8 cellular contexts compared by ENCODE assay signal in genomic region chr1:58768971-58769808, GRCh38. TPM values are rescaled to one million over a fixed set of nuclear protein-coding genes. Genes with fewer than 3 reads are reported as not detected.
A peak's percentile ranks its signal among the peaks of the same experiment; 100 is the strongest.
DNase-seq lines count a peak whose midpoint lies in the region; ATAC-seq and TF ChIP-seq lines count a peak whose summit lies in the region.

No MANE protein-coding gene starts in this region.

- TF ChIP-seq CTCF in PC-3 (conservative IDR thresholded peaks at IDR 0.05; ENCODE audit: low read depth, low read length) (peak; percentile 90), right atrium auricular region (IDR thresholded peaks at IDR 0.05) (peak; percentile 72 to 91), sigmoid colon (IDR thresholded peaks at IDR 0.05) (peak; percentile 36 to 84 (median 66))

- no peaks in the 10 kb centered on the region for H3K79me2 ChIP-seq in PC-3 (ENCODE audit: low read length)

- H2AFZ ChIP-seq in PC-3 (ENCODE audit: low read length): peak overlapping the region; percentile 17; the same call in 1 of the 2 replicates

- DNase-seq in AG20443 (ENCODE audit: low spot score) (peak; percentile 74), H7 (peak; percentile 69), PC-3 (peak; percentile 83), anterior cingulate cortex (lab: John Stamatoyannopoulos, UW) (peak in 50 of 58 donors; percentile 7 to 87 (median 36)), right atrium auricular region (ENCODE audit: low spot score) (peak; percentile 88), sigmoid colon (peak; percentile 89)
- DNase-seq in activated T-helper 2 cell treated with anti-CD3 and anti-CD28 coated beads, Interferon-gamma antibody, Interleukin-2, Interleukin-4, amounts not matched to agents 10 μg/mL and 5 μg/mL and 100 μg/mL, durations not matched to agents 14 hours and 24 hours and 36 hours (ENCODE audit: low spot score): no peak

- no peaks in the 10 kb centered on the region for H3K9me2 ChIP-seq in PC-3 (replicated peaks; ENCODE audit: low read length)

- no TSS peak for BruUV-seq in PC-3 (replicated peaks; lab: Mats Ljungman, UMichigan)

- H3K4me3 Mint-ChIP-seq in activated T-helper 2 cell treated with anti-CD3 and anti-CD28 coated beads, Interferon-gamma antibody, Interleukin-2, Interleukin-4, amounts not matched to agents 10 μg/mL and 5 μg/mL and 100 μg/mL, durations not matched to agents 14 hours and 24 hours and 36 hours (ENCODE audit: low read depth): no peak overlapping the region

- CTCF ChIA-PET in PC-3 (lab: Charles Lee): no interaction called here

- peak; percentile 48 for ATAC-seq in PC-3
- ATAC-seq in HG03469 (IDR thresholded peaks at IDR 0.05; ENCODE audit: unreplicated experiment): no peak

- H3K4me1 Mint-ChIP-seq in activated T-helper 2 cell treated with anti-CD3 and anti-CD28 coated beads, Interferon-gamma antibody, Interleukin-2, Interleukin-4, amounts not matched to agents 10 μg/mL and 5 μg/mL and 100 μg/mL, durations not matched to agents 14 hours and 24 hours and 36 hours (ENCODE audit: low read depth): peaks cover 12% of the 10 kb centered on the region

- H3F3A ChIP-seq in PC-3 (ENCODE audit: low read length, unreplicated experiment): no peaks in the 10 kb centered on the region

- no peak for TF ChIP-seq POLR2A in sigmoid colon (IDR thresholded peaks at IDR 0.05)

- no peak overlapping the region for H3K9ac ChIP-seq in PC-3 (ENCODE audit: low read length)

- no peaks in the 10 kb centered on the region for H3K9me3 Mint-ChIP-seq in activated T-helper 2 cell treated with anti-CD3 and anti-CD28 coated beads, Interferon-gamma antibody, Interleukin-2, Interleukin-4, amounts not matched to agents 10 μg/mL and 5 μg/mL and 100 μg/mL, durations not matched to agents 14 hours and 24 hours and 36 hours

- H3K9me3 ChIP-seq in PC-3 (ENCODE audit: low read length): no peaks in the 10 kb centered on the region
- H3K9me3 ChIP-seq in right atrium auricular region: no peaks in the 10 kb centered on the region
- no peaks in the 10 kb centered on the region for H3K9me3 ChIP-seq in sigmoid colon

- no peak overlapping the region for H3K4me2 ChIP-seq in PC-3 (ENCODE audit: low read length)

- POLR2A ChIA-PET in PC-3 (lab: Charles Lee; ENCODE audit: unreplicated experiment): no interaction called here

- no peaks in the 10 kb centered on the region for H4K20me1 ChIP-seq in PC-3 (ENCODE audit: low read length)

- H3K4me3 ChIP-seq in H7 (ENCODE audit: insufficient read depth, low read depth, low read length) (no peak overlapping the region), PC-3 (ENCODE audit: low read length) (no peak overlapping the region), right atrium auricular region (no peak overlapping the region), sigmoid colon (no peak overlapping the region)

- no peak overlapping the region for H3K27ac ChIP-seq in PC-3 (ENCODE audit: low read length)
- H3K27ac ChIP-seq in right atrium auricular region: no peak overlapping the region
- H3K27ac ChIP-seq in sigmoid colon: peak overlapping the region in 2 of 4 donors; percentile 11 to 27

- H3K27me3 Mint-ChIP-seq in activated T-helper 2 cell treated with anti-CD3 and anti-CD28 coated beads, Interferon-gamma antibody, Interleukin-2, Interleukin-4, amounts not matched to agents 10 μg/mL and 5 μg/mL and 100 μg/mL, durations not matched to agents 14 hours and 24 hours and 36 hours (ENCODE audit: low read depth): peaks cover 3% of the 10 kb centered on the region

- H3K36me3 Mint-ChIP-seq in activated T-helper 2 cell treated with anti-CD3 and anti-CD28 coated beads, Interferon-gamma antibody, Interleukin-2, Interleukin-4, amounts not matched to agents 10 μg/mL and 5 μg/mL and 100 μg/mL, durations not matched to agents 14 hours and 24 hours and 36 hours (ENCODE audit: low read depth): no peaks in the 10 kb centered on the region

- H3K4me1 ChIP-seq in PC-3 (ENCODE audit: insufficient read depth, low read length): peaks cover 20% of the 10 kb centered on the region
- H3K4me1 ChIP-seq in right atrium auricular region: peaks cover 0 to 18% of the 10 kb centered on the region in 2 donors
- H3K4me1 ChIP-seq in sigmoid colon: peaks cover 0 to 36% (median 28%) of the 10 kb centered on the region in 4 donors

- H3K27me3 ChIP-seq in H7 (ENCODE audit: control insufficient read depth, insufficient read depth, low read length) (no peaks in the 10 kb centered on the region; the same call in 1 of the 2 replicates), PC-3 (ENCODE audit: low read length) (no peaks in the 10 kb centered on the region), right atrium auricular region (no peaks in the 10 kb centered on the region), sigmoid colon (no peaks in the 10 kb centered on the region)

- no peak for TF ChIP-seq EP300 in sigmoid colon (IDR thresholded peaks at IDR 0.05)

- 40 to 46% methylated on average over 22 of the region's 22 CpGs for WGBS in sigmoid colon, 2 donors

- intact Hi-C loops in PC-3 (cut with micrococcal nuclease): loop anchor here (1.0 kb wide), 1 partner anchor 29 kb away; no protein-coding TSS in a partner anchor
- intact Hi-C loops in sigmoid colon (cut with DNase I): loop anchor here (1.0 kb wide), 1 partner anchor 29 kb away; no protein-coding TSS in a partner anchor
- intact Hi-C loops in activated T-helper 2 cell treated with anti-CD3 and anti-CD28 coated beads, Interferon-gamma antibody, Interleukin-2, Interleukin-4, amounts not matched to agents 10 μg/mL and 5 μg/mL and 100 μg/mL, durations not matched to agents 14 hours and 24 hours and 36 hours (cut with micrococcal nuclease): loop anchor here (1.0 kb wide), 1 partner anchor 29 kb away; no protein-coding TSS in a partner anchor

- H3K27ac Mint-ChIP-seq in activated T-helper 2 cell treated with anti-CD3 and anti-CD28 coated beads, Interferon-gamma antibody, Interleukin-2, Interleukin-4, amounts not matched to agents 10 μg/mL and 5 μg/mL and 100 μg/mL, durations not matched to agents 14 hours and 24 hours and 36 hours: no peak overlapping the region

- no peaks in the 10 kb centered on the region for H3K36me3 ChIP-seq in H7 (replicated peaks; ENCODE audit: control insufficient read depth, insufficient read depth, low read length)
- H3K36me3 ChIP-seq in PC-3 (ENCODE audit: low read depth, low read length): no peaks in the 10 kb centered on the region
- H3K36me3 ChIP-seq in right atrium auricular region: no peaks in the 10 kb centered on the region
- no peaks in the 10 kb centered on the region for H3K36me3 ChIP-seq in sigmoid colon

RNA-seq across cellular contexts. Expression of gene JUN, which starts 14.7 kb away (rescaled TPM):
- total RNA-seq in H7 (2014; rRNA removed; shearing (Covaris generic)): 37.1 and 64.0 TPM in 2 replicates
- total RNA-seq in PC-3 (2014; rRNA removed) (73.6 and 95.1 TPM in 2 replicates), right atrium auricular region (100 to 1,000 TPM in 1 of 2 donors, 10 to 100 TPM in 1; 74.3 to 199 TPM), sigmoid colon (100 to 1,000 TPM in 3 of 4 donors, 10 to 100 TPM in 1; 52.4 to 233 (median 202) TPM)
- polyA plus RNA-seq in sigmoid colon: 100 to 1,000 TPM in 2 of 3 donors, 10 to 100 TPM in 1; 42.8 to 132 (median 112) TPM
- 29.5 and 30.2 TPM in 2 replicates for total RNA-seq in activated T-helper 2 cell treated with anti-CD3 and anti-CD28 coated beads, Interferon-gamma antibody, Interleukin-2, Interleukin-4, amounts not matched to agents 10 μg/mL and 5 μg/mL and 100 μg/mL, durations not matched to agents 14 hours and 24 hours and 36 hours
